2 cellular contexts compared by ENCODE assay signal in the genomic region with DNA sequence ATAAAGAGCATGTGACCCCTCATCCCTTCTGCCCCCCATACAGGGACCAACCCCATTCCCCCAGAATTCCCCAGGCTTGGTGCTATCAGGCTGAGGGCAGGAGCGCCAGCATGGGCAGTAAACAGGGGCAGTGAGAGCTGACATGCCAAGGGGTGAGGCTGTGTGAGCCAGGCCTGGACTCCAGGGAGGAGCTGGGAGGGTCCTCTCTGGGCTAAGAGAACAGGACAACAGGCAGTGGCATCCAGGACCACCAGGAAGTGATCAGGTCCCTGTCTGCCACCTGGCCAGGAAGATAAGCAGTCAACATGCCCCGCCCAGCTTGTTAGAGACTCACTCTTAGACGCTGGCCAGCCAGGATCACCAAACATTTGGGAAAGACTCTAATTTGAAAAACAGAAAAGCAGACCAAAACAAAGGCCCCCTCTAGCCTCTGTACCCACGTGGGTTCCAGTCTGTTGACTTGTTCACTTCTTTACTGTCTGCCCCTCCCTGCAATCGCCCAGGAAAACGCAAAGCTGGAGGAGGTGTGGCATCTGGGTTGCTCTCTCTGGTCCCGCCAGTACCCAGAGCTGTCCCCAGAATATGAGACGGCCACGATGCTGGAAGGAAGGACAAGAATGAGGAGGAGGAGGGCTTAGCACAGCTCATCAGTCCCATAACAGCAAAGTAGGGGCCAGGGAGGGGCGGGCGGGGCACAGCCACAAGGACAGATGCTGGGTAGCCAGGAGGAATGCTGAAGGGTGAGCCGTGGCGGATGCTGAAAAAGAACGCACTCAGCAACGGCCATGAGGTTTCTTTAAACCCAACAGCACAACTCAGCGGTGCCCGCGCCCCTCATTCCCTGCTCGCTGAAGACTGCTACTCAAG.
TF ChIP-seq lines count a peak whose summit lies in the region.

No MANE protein-coding gene starts in this region.

TF ChIP-seq in HCT116, 20 proteins besides CTCF, POLR2A, EP300 and RAD21 (continued from another document):
- TF ChIP-seq ELF1 (IDR thresholded peaks at IDR 0.05; ENCODE audit: borderline replicate concordance, low read depth) (no peak), CBX3 (IDR thresholded peaks at IDR 0.05; ENCODE audit: low read depth) (no peak), TCF7L2 (IDR thresholded peaks at IDR 0.05; ENCODE audit: borderline replicate concordance, extremely low read depth, insufficient read depth, insufficient read length) (no peak), FOSL1 (IDR thresholded peaks at IDR 0.05; ENCODE audit: low read depth) (no peak), EZH2phosphoT487 (IDR thresholded peaks at IDR 0.05; ENCODE audit: borderline replicate concordance) (no peak), EGR1 (IDR thresholded peaks at IDR 0.05; ENCODE audit: low read depth) (no peak), CEBPB (IDR thresholded peaks at IDR 0.05; ENCODE audit: low read depth) (no peak), YY1 (IDR thresholded peaks at IDR 0.05; ENCODE audit: extremely low read depth, insufficient replicate concordance, low read depth, low read length) (no peak), SP1 (IDR thresholded peaks at IDR 0.05; ENCODE audit: low read depth) (no peak), ZFX (IDR thresholded peaks at IDR 0.05) (no peak), POLR2AphosphoS5 (IDR thresholded peaks at IDR 0.05; ENCODE audit: low read depth, low read length) (no peak), EZH2 (IDR thresholded peaks at IDR 0.05) (no peak)
- TF ChIP-seq, protein P1, sequence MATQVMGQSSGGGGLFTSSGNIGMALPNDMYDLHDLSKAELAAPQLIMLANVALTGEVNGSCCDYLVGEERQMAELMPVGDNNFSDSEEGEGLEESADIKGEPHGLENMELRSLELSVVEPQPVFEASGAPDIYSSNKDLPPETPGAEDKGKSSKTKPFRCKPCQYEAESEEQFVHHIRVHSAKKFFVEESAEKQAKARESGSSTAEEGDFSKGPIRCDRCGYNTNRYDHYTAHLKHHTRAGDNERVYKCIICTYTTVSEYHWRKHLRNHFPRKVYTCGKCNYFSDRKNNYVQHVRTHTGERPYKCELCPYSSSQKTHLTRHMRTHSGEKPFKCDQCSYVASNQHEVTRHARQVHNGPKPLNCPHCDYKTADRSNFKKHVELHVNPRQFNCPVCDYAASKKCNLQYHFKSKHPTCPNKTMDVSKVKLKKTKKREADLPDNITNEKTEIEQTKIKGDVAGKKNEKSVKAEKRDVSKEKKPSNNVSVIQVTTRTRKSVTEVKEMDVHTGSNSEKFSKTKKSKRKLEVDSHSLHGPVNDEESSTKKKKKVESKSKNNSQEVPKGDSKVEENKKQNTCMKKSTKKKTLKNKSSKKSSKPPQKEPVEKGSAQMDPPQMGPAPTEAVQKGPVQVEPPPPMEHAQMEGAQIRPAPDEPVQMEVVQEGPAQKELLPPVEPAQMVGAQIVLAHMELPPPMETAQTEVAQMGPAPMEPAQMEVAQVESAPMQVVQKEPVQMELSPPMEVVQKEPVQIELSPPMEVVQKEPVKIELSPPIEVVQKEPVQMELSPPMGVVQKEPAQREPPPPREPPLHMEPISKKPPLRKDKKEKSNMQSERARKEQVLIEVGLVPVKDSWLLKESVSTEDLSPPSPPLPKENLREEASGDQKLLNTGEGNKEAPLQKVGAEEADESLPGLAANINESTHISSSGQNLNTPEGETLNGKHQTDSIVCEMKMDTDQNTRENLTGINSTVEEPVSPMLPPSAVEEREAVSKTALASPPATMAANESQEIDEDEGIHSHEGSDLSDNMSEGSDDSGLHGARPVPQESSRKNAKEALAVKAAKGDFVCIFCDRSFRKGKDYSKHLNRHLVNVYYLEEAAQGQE (IDR thresholded peaks at IDR 0.05; ENCODE audit: low read depth) = no peak
- TF ChIP-seq, protein P2, sequence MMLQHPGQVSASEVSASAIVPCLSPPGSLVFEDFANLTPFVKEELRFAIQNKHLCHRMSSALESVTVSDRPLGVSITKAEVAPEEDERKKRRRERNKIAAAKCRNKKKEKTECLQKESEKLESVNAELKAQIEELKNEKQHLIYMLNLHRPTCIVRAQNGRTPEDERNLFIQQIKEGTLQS (IDR thresholded peaks at IDR 0.05) = no peak
- TF ChIP-seq, protein P3, sequence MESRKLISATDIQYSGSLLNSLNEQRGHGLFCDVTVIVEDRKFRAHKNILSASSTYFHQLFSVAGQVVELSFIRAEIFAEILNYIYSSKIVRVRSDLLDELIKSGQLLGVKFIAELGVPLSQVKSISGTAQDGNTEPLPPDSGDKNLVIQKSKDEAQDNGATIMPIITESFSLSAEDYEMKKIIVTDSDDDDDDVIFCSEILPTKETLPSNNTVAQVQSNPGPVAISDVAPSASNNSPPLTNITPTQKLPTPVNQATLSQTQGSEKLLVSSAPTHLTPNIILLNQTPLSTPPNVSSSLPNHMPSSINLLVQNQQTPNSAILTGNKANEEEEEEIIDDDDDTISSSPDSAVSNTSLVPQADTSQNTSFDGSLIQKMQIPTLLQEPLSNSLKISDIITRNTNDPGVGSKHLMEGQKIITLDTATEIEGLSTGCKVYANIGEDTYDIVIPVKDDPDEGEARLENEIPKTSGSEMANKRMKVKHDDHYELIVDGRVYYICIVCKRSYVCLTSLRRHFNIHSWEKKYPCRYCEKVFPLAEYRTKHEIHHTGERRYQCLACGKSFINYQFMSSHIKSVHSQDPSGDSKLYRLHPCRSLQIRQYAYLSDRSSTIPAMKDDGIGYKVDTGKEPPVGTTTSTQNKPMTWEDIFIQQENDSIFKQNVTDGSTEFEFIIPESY (IDR thresholded peaks at IDR 0.05; ENCODE audit: extremely low read depth, insufficient replicate concordance, low read length) = no peak

TF ChIP-seq in WTC11, 78 proteins besides CTCF, POLR2A, EP300 and RAD21 (continued from another document):
- 0 out of 2 replicates have a peak, but pooled peaks have one; percentile 24 for TF ChIP-seq FOXP1 (CRISPR knock-in tag; IDR thresholded peaks at IDR 0.05; ENCODE audit: borderline replicate concordance)
